20 cellular contexts compared by ENCODE assay signal in the genomic region with DNA sequence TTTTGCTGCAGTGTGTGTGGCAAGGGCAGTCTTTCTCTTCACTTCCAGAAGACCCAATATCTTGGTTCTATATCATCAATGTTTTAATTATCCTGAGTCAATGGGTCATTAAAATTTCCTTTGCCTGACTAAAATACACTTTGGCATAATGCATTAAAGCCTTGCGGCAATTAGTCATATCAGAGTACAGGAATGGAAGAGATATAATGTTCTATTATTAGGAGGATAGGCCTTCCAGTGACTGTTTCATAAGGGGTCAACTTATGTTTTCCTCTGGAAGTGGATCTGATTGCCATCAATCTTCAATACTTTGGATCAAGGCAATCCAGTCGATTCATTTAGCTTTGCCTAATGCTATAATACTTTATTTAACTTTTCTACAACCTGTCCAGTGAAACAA.
"Had no signal": no experiment of that assay in that cellular context is flagged by ENCODE, and none has a peak within 500 bp of the region (broad histone marks: within the 10 kb centered on the region; RNA-seq: fewer than 3 reads in every experiment).

No MANE protein-coding gene starts in this region.

- H3K27me3 ChIP-seq: colonic mucosa, esophagus squamous epithelium, gastrocnemius medialis, left lung had no signal

- ATAC-seq: effector memory CD8-positive, alpha-beta T cell; esophagus mucosa; gastrocnemius medialis; left lung; lower lobe of right lung; naive thymus-derived CD4-positive, alpha-beta T cell had no signal

- H3K9me3 ChIP-seq: colonic mucosa, esophagus squamous epithelium, gastrocnemius medialis, left lung, lower lobe of right lung had no signal

- H3K4me3 ChIP-seq: colonic mucosa, esophagus squamous epithelium, gastrocnemius medialis, left lung, lower lobe of right lung had no signal

- H3K27ac ChIP-seq: colonic mucosa, epithelial cell of prostate, esophagus squamous epithelium, gastrocnemius medialis, left lung, lower lobe of right lung had no signal

- H3K36me3 ChIP-seq: colonic mucosa, esophagus squamous epithelium, gastrocnemius medialis, left lung, lower lobe of right lung had no signal

- DNase-seq: colonic mucosa; cortex of kidney; effector CD8-positive, alpha-beta T cell; effector memory CD8-positive, alpha-beta T cell; endodermal cell; erythroblast; esophagus squamous epithelium; foreskin fibroblast; foreskin melanocyte; gastrocnemius medialis; glutamatergic neuron; head of caudate nucleus; hippocampal formation; left cardiac atrium; left lung; lower lobe of right lung; mesenchymal stem cell; naive thymus-derived CD4-positive, alpha-beta T cell had no signal

- H3K4me1 ChIP-seq: colonic mucosa, esophagus squamous epithelium, gastrocnemius medialis, lower lobe of right lung had no signal
